ENCODE assay signal across 8 cellular contexts in the genomic region with DNA sequence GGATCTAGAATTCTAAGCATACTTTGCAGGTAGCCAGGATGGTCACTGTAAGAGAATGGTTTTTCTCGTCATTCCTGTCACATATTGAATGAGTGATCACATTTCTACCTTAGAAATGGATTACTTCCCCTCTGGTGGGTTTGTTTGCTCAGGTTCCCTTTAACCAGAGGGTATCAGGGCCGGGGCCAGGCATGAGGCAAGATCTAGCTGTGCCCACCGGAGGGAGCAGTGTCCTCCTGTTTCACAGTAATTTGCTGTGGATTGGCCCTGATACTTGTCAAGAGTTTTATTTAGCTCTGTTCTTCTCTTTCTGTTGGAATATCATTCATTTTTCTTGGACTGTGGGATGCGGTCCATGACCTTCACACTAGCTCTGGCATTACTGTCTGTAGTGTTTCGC. TPM values are rescaled to one million over a fixed set of nuclear protein-coding genes. Genes with fewer than 3 reads are reported as not detected.
DNase-seq lines count a peak whose midpoint lies in the region; ATAC-seq and TF ChIP-seq lines count a peak whose summit lies in the region.

No MANE protein-coding gene starts in this region.

- CTCF ChIA-PET in activated CD4-positive, alpha-beta T cell treated with anti-CD3 and anti-CD28 coated beads, Interleukin-2, amount 10 ng/mL, durations not matched to agents 7 days and 5 days (lab: Charles Lee): no interaction called here

- no peaks in the 10 kb centered on the region for H3K9me3 Mint-ChIP-seq in activated CD4-positive, alpha-beta T cell treated with anti-CD3 and anti-CD28 coated beads, Interleukin-2, amount 10 ng/mL, durations not matched to agents 7 days and 5 days

- H3K4me1 Mint-ChIP-seq in activated CD4-positive, alpha-beta T cell treated with anti-CD3 and anti-CD28 coated beads, Interleukin-2, amount 10 ng/mL, durations not matched to agents 7 days and 5 days: no peaks in the 10 kb centered on the region

- no peak overlapping the region for H3K9ac ChIP-seq in liver (ENCODE audit: low read depth in 1 of 2, low read length in 2 of 2)

- 85% methylated on average over 5 of the region's 5 CpGs for WGBS in liver

- H3K36me3 Mint-ChIP-seq in activated CD4-positive, alpha-beta T cell treated with anti-CD3 and anti-CD28 coated beads, Interleukin-2, amount 10 ng/mL, durations not matched to agents 7 days and 5 days (ENCODE audit: low read depth): no peaks in the 10 kb centered on the region

- H3K27me3 ChIP-seq in liver (ENCODE audit: control insufficient read depth in 4 of 4, insufficient read depth in 4 of 4, low read length in 3 of 4): no peaks in the 10 kb centered on the region

- no peak overlapping the region for H3K27ac Mint-ChIP-seq in activated CD4-positive, alpha-beta T cell treated with anti-CD3 and anti-CD28 coated beads, Interleukin-2, amount 10 ng/mL, durations not matched to agents 7 days and 5 days

- no peaks in the 10 kb centered on the region for H3K36me3 ChIP-seq in liver (ENCODE audit: control insufficient read depth in 4 of 4, insufficient read depth in 3 of 4, low read depth in 1 of 4, low read length in 3 of 4)

- no peaks in the 10 kb centered on the region for H3K9me3 ChIP-seq in liver (ENCODE audit: control insufficient read depth in 4 of 4, low read length in 3 of 4)

- H3K27me3 Mint-ChIP-seq in activated CD4-positive, alpha-beta T cell treated with anti-CD3 and anti-CD28 coated beads, Interleukin-2, amount 10 ng/mL, durations not matched to agents 7 days and 5 days: peaks cover 5% of the 10 kb centered on the region

- TF ChIP-seq CTCF in liver (IDR thresholded peaks at IDR 0.05; ENCODE audit: low read depth, low read length, missing input control): no peak

- H3K4me1 ChIP-seq in liver (ENCODE audit: control insufficient read depth in 4 of 4, insufficient read depth in 4 of 4, low read length in 3 of 4): peaks cover 0 to 9% (median 2%) of the 10 kb centered on the region in 4 donors

- ATAC-seq in GM18519 (IDR thresholded peaks at IDR 0.05; ENCODE audit: low FRiP score, unreplicated experiment): no peak
- no peak for ATAC-seq in GM18861 (IDR thresholded peaks at IDR 0.05; ENCODE audit: unreplicated experiment)

- DNase-seq in DMS 273 (lab: John Stamatoyannopoulos, UW; ENCODE audit: unreplicated experiment) (peak; percentile 76), HT1080 (ENCODE audit: low read depth) (peak; percentile 6), activated T-cell treated with anti-CD3 and anti-CD28 coated beads for 4 hours (no peak), NCI-H2029 treated with DMSO at 0.1 percent for 48 hours (lab: John Stamatoyannopoulos, UW) (no peak)
- DNase-seq in activated CD4-positive, alpha-beta T cell treated with anti-CD3 and anti-CD28 coated beads, Interleukin-2, amount 10 ng/mL, durations not matched to agents 7 days and 5 days: peak; percentile 18

- TF ChIP-seq RAD21 in liver (IDR thresholded peaks at IDR 0.05): peak; percentile 14 to 53

- H3K4me3 Mint-ChIP-seq in activated CD4-positive, alpha-beta T cell treated with anti-CD3 and anti-CD28 coated beads, Interleukin-2, amount 10 ng/mL, durations not matched to agents 7 days and 5 days: no peak overlapping the region

- no peak overlapping the region for H3K27ac ChIP-seq in liver (ENCODE audit: low read depth in 1 of 2, low read length in 2 of 2)

- no peak overlapping the region for H3K4me3 ChIP-seq in liver (ENCODE audit: low read depth in 1 of 3, low read length in 3 of 3)

- POLR2A ChIA-PET in activated CD4-positive, alpha-beta T cell treated with anti-CD3 and anti-CD28 coated beads, Interleukin-2, amount 10 ng/mL, durations not matched to agents 7 days and 5 days (lab: Charles Lee): no interaction called here

TF ChIP-seq in liver, 16 proteins besides CTCF, POLR2A, EP300 and RAD21:
- TF ChIP-seq SP1 (IDR thresholded peaks at IDR 0.05): no peak
- TF ChIP-seq RXRA (IDR thresholded peaks at IDR 0.05): no peak
- no peak for TF ChIP-seq FOXA2 (IDR thresholded peaks at IDR 0.05)
- TF ChIP-seq NR2F2 (IDR thresholded peaks at IDR 0.05): no peak
- TF ChIP-seq TAF1 (conservative IDR thresholded peaks at IDR 0.05): no peak
- no peak for TF ChIP-seq YY1 (IDR thresholded peaks at IDR 0.05)
- TF ChIP-seq, protein P1, sequence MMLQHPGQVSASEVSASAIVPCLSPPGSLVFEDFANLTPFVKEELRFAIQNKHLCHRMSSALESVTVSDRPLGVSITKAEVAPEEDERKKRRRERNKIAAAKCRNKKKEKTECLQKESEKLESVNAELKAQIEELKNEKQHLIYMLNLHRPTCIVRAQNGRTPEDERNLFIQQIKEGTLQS (IDR thresholded peaks at IDR 0.05): no peak
- TF ChIP-seq FOXA1 (IDR thresholded peaks at IDR 0.05): no peak
- TF ChIP-seq HNF4G (IDR thresholded peaks at IDR 0.05): no peak
- TF ChIP-seq HNF4A (conservative IDR thresholded peaks at IDR 0.05): no peak
- no peak for TF ChIP-seq EGR1 (IDR thresholded peaks at IDR 0.05; ENCODE audit: low read depth in 2 of 2)

RNA-seq across cellular contexts. Expression of a gene that starts 42.3 kb away (rescaled TPM):
- total RNA-seq in HT1080 (2014; rRNA removed; shearing (Covaris generic)): 0.60 and 0.76 TPM in 2 replicates
- polyA plus RNA-seq in HT1080 (2015; cell fraction: cytosol; rRNA removed): 4.2 and 5.5 TPM in 2 replicates
- polyA plus RNA-seq in HT1080 (2015; cell fraction: nucleus; rRNA removed): 3.7 and 4.9 TPM in 2 replicates
- under 1 TPM; 0.47 to 0.71 TPM for total RNA-seq in activated CD4-positive, alpha-beta T cell treated with anti-CD3 and anti-CD28 coated beads, Interleukin-2, amount 10 ng/mL, durations not matched to agents 7 days and 5 days
- 1 to 10 TPM; 2.1 to 2.8 TPM for total RNA-seq in liver
- polyA plus RNA-seq in liver: 1 to 10 TPM; 5.2 TPM

Comparison
In these comparisons a context has a peak if more than half of its experiments do, and no peak if none do; other contexts are left out.
1. DNase-seq: peak in DMS 273 (single experiment), HT1080 (single experiment) and activated CD4-positive, alpha-beta T cell treated with anti-CD3 and anti-CD28 coated beads, Interleukin-2, amount 10 ng/mL, durations not matched to agents 7 days and 5 days (single experiment); none in activated T-cell treated with anti-CD3 and anti-CD28 coated beads for 4 hours (single experiment) and NCI-H2029 treated with DMSO at 0.1 percent for 48 hours (single experiment).